ENCODE assay signal across 11 cellular contexts in genomic region chr19:13012390-13012689, GRCh38. TPM values are rescaled to one million over a fixed set of nuclear protein-coding genes. Genes with fewer than 3 reads are reported as not detected.
DNase-seq lines count a peak whose midpoint lies in the region; ATAC-seq, FAIRE-seq and TF ChIP-seq lines count a peak whose summit lies in the region.
"Had no signal": no experiment of that assay in that cellular context is flagged by ENCODE, and none has a peak within 500 bp of the region (broad histone marks: within the 10 kb centered on the region; RNA-seq: fewer than 3 reads in every experiment).

No MANE protein-coding gene starts in this region.

- H4K20me1 ChIP-seq in GM12878 (ENCODE audit: control insufficient read depth, insufficient read depth) = no peaks in the 10 kb centered on the region

- no peak for FAIRE-seq in GM12878 (lab: Jason Lieb, UNC)

- H3K27me3 Mint-ChIP-seq in activated T-cell treated with anti-CD3 and anti-CD28 coated beads, Interleukin-2, amount 50 U/mL, for 4 hours (ENCODE audit: low read depth) = peaks cover 75% of the 10 kb centered on the region
- H3K27me3 Mint-ChIP-seq in memory B cell = peaks cover 52% of the 10 kb centered on the region

- no peaks in the 10 kb centered on the region for H3K79me2 ChIP-seq in GM12878 (ENCODE audit: control insufficient read depth, insufficient read depth, low read length)

- ATAC-seq in activated T-cell treated with anti-CD3 and anti-CD28 coated beads, Interleukin-2, amount 50 U/mL, for 4 hours = no peak
- ATAC-seq in GM12878 (no peak), memory B cell (ENCODE audit: low read depth) (no peak), HG03378 (IDR thresholded peaks at IDR 0.05; ENCODE audit: unreplicated experiment) (no peak)

- DNase-seq in activated T-cell treated with anti-CD3 and anti-CD28 coated beads, Interleukin-2, amount 50 U/mL, for 4 hours = no peak
- DNase-seq in activated T-cell treated with anti-CD3 and anti-CD28 coated beads, Interleukin-2, amount 50 U/mL, for 48 hours = no peak
- no peak for DNase-seq in GM12878 (ENCODE audit: low read depth, low spot score)
- DNase-seq in memory B cell (ENCODE audit: low spot score in 2 of 2) = no peak
- DNase-seq in tibial nerve (ENCODE audit: low spot score in 2 of 2) = no peak
- no peak for DNase-seq in MV-4-11 (lab: John Stamatoyannopoulos, UW)
- no peak for DNase-seq in NCI-H1105 treated with DMSO at 0.1 percent for 48 hours (lab: John Stamatoyannopoulos, UW)
- DNase-seq: activated gamma-delta T cell, NCI-H1694, SK-N-SH had no signal

- H3K27ac Mint-ChIP-seq in memory B cell = peak overlapping the region; percentile 83

- peak overlapping the region; percentile 83 for H3K4me3 Mint-ChIP-seq in activated T-cell treated with anti-CD3 and anti-CD28 coated beads, Interleukin-2, amount 50 U/mL, for 4 hours
- H3K4me3 Mint-ChIP-seq in memory B cell = peak overlapping the region; percentile 85

- H3K9me3 Mint-ChIP-seq in activated T-cell treated with anti-CD3 and anti-CD28 coated beads, Interleukin-2, amount 50 U/mL, for 4 hours = no peaks in the 10 kb centered on the region
- no peaks in the 10 kb centered on the region for H3K9me3 Mint-ChIP-seq in memory B cell

- no TSS peak for BruUV-seq in GM12878 (replicated peaks; lab: Mats Ljungman, UMichigan)

- intact Hi-C loops in GM12878 (cut with micrococcal nuclease; ENCODE audit: unreplicated experiment) = no loop called here

- TF ChIP-seq EP300 in GM12878 (IDR thresholded peaks at IDR 0.05; ENCODE audit: borderline replicate concordance in 1 of 2, control insufficient read depth in 1 of 2, low read depth in 2 of 2, low read length in 2 of 2) (no peak), tibial nerve (IDR thresholded peaks at IDR 0.05) (no peak)

- no peak overlapping the region for H2AFZ ChIP-seq in GM12878 (ENCODE audit: control insufficient read depth, low read depth, low read length)

- H3K9me3 ChIP-seq in GM12878 (replicated peaks; ENCODE audit: control insufficient read depth, insufficient read depth, low read length) (no peaks in the 10 kb centered on the region), tibial nerve (no peaks in the 10 kb centered on the region)
- H3K9me3 ChIP-seq: SK-N-SH had no signal

- WGBS in GM12878 (ENCODE audit: insufficient coverage, insufficient replicate concordance, low lambda C conversion rate, missing lambda C conversion rate) = 52% methylated on average over 20 of the region's 23 CpGs
- WGBS in tibial nerve, 2 donors = 60% methylated on average over 3 to 20 of the region's 23 CpGs

- H3K4me1 ChIP-seq in GM12878 (ENCODE audit: control insufficient read depth, insufficient read depth, low read length) = peaks cover 6% of the 10 kb centered on the region; the same call in 1 of the 2 replicates
- peaks cover 0 to 100% (median 47%) of the 10 kb centered on the region in 4 donors for H3K4me1 ChIP-seq in tibial nerve

- TF ChIP-seq POLR2A in GM12878 (IDR thresholded peaks at IDR 0.05; ENCODE audit: low read depth, low read length) (no peak), tibial nerve (IDR thresholded peaks at IDR 0.05) (no peak)

- H3K27me3 ChIP-seq in GM12878 (replicated peaks in 1 of 2; ENCODE audit: control insufficient read depth in 2 of 2, insufficient read depth in 2 of 2, low read length in 1 of 2) (peaks cover 15 to 31% of the 10 kb centered on the region in 2 experiments), tibial nerve (peaks cover 0 to 11% of the 10 kb centered on the region in 2 donors)

- H3K9ac ChIP-seq in GM12878 (ENCODE audit: control insufficient read depth, insufficient read depth, low read length) = no peak overlapping the region
- H3K9ac ChIP-seq: SK-N-SH had no signal

- peak overlapping the region; percentile 25; the same call in 1 of the 2 replicates for H3K4me2 ChIP-seq in GM12878 (ENCODE audit: control insufficient read depth, insufficient read depth)
- H3K4me2 ChIP-seq: SK-N-SH had no signal

- POLR2A ChIA-PET in GM12878 (lab: Charles Lee) = no interaction called here

- RAD21 ChIA-PET in GM12878 (lab: Charles Lee; ENCODE audit: unreplicated experiment) = no interaction called here

- peaks cover 22% of the 10 kb centered on the region for H3K4me1 Mint-ChIP-seq in activated T-cell treated with anti-CD3 and anti-CD28 coated beads, Interleukin-2, amount 50 U/mL, for 4 hours (ENCODE audit: low read depth)
- H3K4me1 Mint-ChIP-seq in memory B cell = peaks cover 14% of the 10 kb centered on the region

- H3K4me3 ChIP-seq in GM12878 (no peak overlapping the region), tibial nerve (peak overlapping the region in 3 of 4 donors; percentile 43 to 50 (median 46))

- in situ Hi-C loops in GM12878 (cut with MboI) = no loop called here

- SMC1A ChIA-PET in GM12878 (lab: Charles Lee; ENCODE audit: uncharacterized antibody, unreplicated experiment) = no interaction called here

- H3K27ac ChIP-seq in GM12878 (ENCODE audit: control insufficient read depth, insufficient read depth) = no peak overlapping the region
- H3K27ac ChIP-seq in tibial nerve = peak overlapping the region; percentile 71 to 92 (median 80)

- TF ChIP-seq CTCF in GM12878 (IDR thresholded peaks at IDR 0.05 in 2 of 3, conservative IDR thresholded peaks at IDR 0.05 in 1 of 3; ENCODE audit: control insufficient read depth in 2 of 3, extremely low read depth in 1 of 3, insufficient read depth in 1 of 3, low read depth in 3 of 3, low read length in 3 of 3) (no peak), tibial nerve (IDR thresholded peaks at IDR 0.05) (no peak)

- H3K36me3 ChIP-seq in GM12878 (ENCODE audit: control insufficient read depth in 2 of 2, insufficient read depth in 2 of 2, low read length in 1 of 2) = no peaks in the 10 kb centered on the region
- peaks cover 0 to 4% (median 0%) of the 10 kb centered on the region in 3 donors for H3K36me3 ChIP-seq in tibial nerve

- no peak for TF ChIP-seq RAD21 in GM12878 (IDR thresholded peaks at IDR 0.05; ENCODE audit: insufficient read depth, low read depth, low read length)

- H3K36me3 Mint-ChIP-seq in activated T-cell treated with anti-CD3 and anti-CD28 coated beads, Interleukin-2, amount 50 U/mL, for 4 hours (ENCODE audit: insufficient read depth) = peaks cover 3% of the 10 kb centered on the region
- no peaks in the 10 kb centered on the region for H3K36me3 Mint-ChIP-seq in memory B cell

- CTCF ChIA-PET in GM12878 (lab: Yijun Ruan, JAX) = interaction anchor here (1.8 kb wide), 1 partner anchor 49 kb away, joined by 7 read pairs; no protein-coding TSS in a partner anchor

RNA-seq across cellular contexts. Expression of gene NFIX, which starts 17.1 kb away (rescaled TPM):
- total RNA-seq in activated T-cell treated with anti-CD3 and anti-CD28 coated beads, Interleukin-2, amount 50 U/mL, for 4 hours = 10 to 100 TPM; 11.1 to 20.4 (median 16.1) TPM
- 1.3 and 1.6 TPM in 2 replicates for total RNA-seq in GM12878 (2013; cell fraction: nucleolus; rRNA removed)
- total RNA-seq in GM12878 (2014; rRNA removed) (0.22 and 0.28 TPM in 2 replicates), GM12878 (2014; rRNA removed; fragmentation: Illumina TruSeq; extraction: Trizol) (0.13 and 0.18 TPM in 2 replicates), GM12878 (2021) (2.2 and 2.9 TPM in 2 replicates), tibial nerve (10 to 100 TPM; 39.8 to 55.8 (median 48.2) TPM)
- polyA plus RNA-seq in GM12878 (2011; ENCODE audit: low read depth) = not detected
- polyA plus RNA-seq in GM12878 (2011; rRNA removed) (0.19 and 0.88 TPM in 2 replicates), GM12878 (2014; fragmentation: Illumina TruSeq; extraction: Trizol) (0.22 and 0.28 TPM in 2 replicates), GM12878 (2014; fragmentation: Nextera tagmentation; extraction: Ambion mirVana) (under 1 TPM; 0.02 TPM), GM12878 (2014; rRNA removed) (0.32 and 0.94 TPM in 2 replicates), GM12878 (2016; fragmentation: Nextera tagmentation; extraction: Ambion mirVana) (under 1 TPM; 0.20 to 0.49 TPM)
- polyA plus RNA-seq in GM12878 (2011; cell fraction: cytosol; rRNA removed) = 0.49 and 0.70 TPM in 2 replicates
- 1.3 and 2.0 TPM in 2 replicates for polyA plus RNA-seq in GM12878 (2011; cell fraction: nucleus; rRNA removed)
- polyA plus RNA-seq in GM12878 (2012) = 0.41 and 0.57 TPM in 2 replicates
- 0.29 and 1.1 TPM in 2 replicates for polyA minus RNA-seq in GM12878 (2011; rRNA and poly(A)+ RNA removed)
- polyA minus RNA-seq in GM12878 (2011; cell fraction: cytosol; rRNA and poly(A)+ RNA removed) = 0.94 TPM in 1 of 2 replicates, not detected in the other
- 1.6 and 2.1 TPM in 2 replicates for polyA minus RNA-seq in GM12878 (2011; cell fraction: nucleus; rRNA and poly(A)+ RNA removed)

RNA-seq across cellular contexts. Expression of gene DAND5, which starts 43.0 kb away (rescaled TPM):
- total RNA-seq in activated T-cell treated with anti-CD3 and anti-CD28 coated beads, Interleukin-2, amount 50 U/mL, for 4 hours = not detected
- total RNA-seq in GM12878 (2013; cell fraction: nucleolus; rRNA removed) = 0.24 and 0.27 TPM in 2 replicates
- total RNA-seq in GM12878 (2014; rRNA removed) = 0.06 TPM in 1 of 2 replicates, not detected in the other
- total RNA-seq in GM12878 (2014; rRNA removed; fragmentation: Illumina TruSeq; extraction: Trizol) = not detected in 2 replicates
- 0.11 and 0.15 TPM in 2 replicates for total RNA-seq in GM12878 (2021)
- polyA plus RNA-seq in GM12878 (2011; ENCODE audit: low read depth) = not detected
- 0.04 TPM in 1 of 2 replicates, not detected in the other for polyA plus RNA-seq in GM12878 (2011; rRNA removed)
- 0.03 and 0.07 TPM in 2 replicates for polyA plus RNA-seq in GM12878 (2011; cell fraction: cytosol; rRNA removed)
- polyA plus RNA-seq in GM12878 (2011; cell fraction: nucleus; rRNA removed) = 0.06 and 0.18 TPM in 2 replicates
- 0.06 and 0.14 TPM in 2 replicates for polyA plus RNA-seq in GM12878 (2012)
- 0.10 TPM in 1 of 2 replicates, not detected in the other for polyA plus RNA-seq in GM12878 (2014; fragmentation: Illumina TruSeq; extraction: Trizol)
- under 1 TPM in 1 of 2 experiments, not detected in 1; 0.15 TPM for polyA plus RNA-seq in GM12878 (2014; fragmentation: Nextera tagmentation; extraction: Ambion mirVana)
- 0.12 TPM in 1 of 2 replicates, not detected in the other for polyA plus RNA-seq in GM12878 (2014; rRNA removed)
- under 1 TPM in 1 of 2 experiments, not detected in 1; 0.10 TPM for polyA plus RNA-seq in GM12878 (2016; fragmentation: Nextera tagmentation; extraction: Ambion mirVana)
- not detected in 2 replicates for polyA minus RNA-seq in GM12878 (2011; rRNA and poly(A)+ RNA removed)
- polyA minus RNA-seq in GM12878 (2011; cell fraction: cytosol; rRNA and poly(A)+ RNA removed) = not detected in 2 replicates
- not detected in 2 replicates for polyA minus RNA-seq in GM12878 (2011; cell fraction: nucleus; rRNA and poly(A)+ RNA removed)
- not detected for total RNA-seq in tibial nerve

RNA-seq across cellular contexts. Expression of gene GADD45GIP1, which starts 55.3 kb away (rescaled TPM):
- 10 to 100 TPM; 60.5 to 65.2 (median 61.8) TPM for total RNA-seq in activated T-cell treated with anti-CD3 and anti-CD28 coated beads, Interleukin-2, amount 50 U/mL, for 4 hours
- 4.0 and 4.6 TPM in 2 replicates for total RNA-seq in GM12878 (2013; cell fraction: nucleolus; rRNA removed)
- 37.6 and 56.4 TPM in 2 replicates for total RNA-seq in GM12878 (2014; rRNA removed)
- 17.6 and 19.2 TPM in 2 replicates for total RNA-seq in GM12878 (2014; rRNA removed; fragmentation: Illumina TruSeq; extraction: Trizol)
- total RNA-seq in GM12878 (2021) = 35.0 and 35.4 TPM in 2 replicates
- polyA plus RNA-seq in GM12878 (2011; ENCODE audit: low read depth) = 6.0 TPM
- 17.7 and 25.3 TPM in 2 replicates for polyA plus RNA-seq in GM12878 (2011; rRNA removed)
- 30.0 and 57.0 TPM in 2 replicates for polyA plus RNA-seq in GM12878 (2011; cell fraction: cytosol; rRNA removed)
- 19.1 and 26.2 TPM in 2 replicates for polyA plus RNA-seq in GM12878 (2011; cell fraction: nucleus; rRNA removed)
- 22.5 and 26.2 TPM in 2 replicates for polyA plus RNA-seq in GM12878 (2012)
- 1.00 and 6.4 TPM in 2 replicates for polyA plus RNA-seq in GM12878 (2014; fragmentation: Illumina TruSeq; extraction: Trizol)
- polyA plus RNA-seq in GM12878 (2014; fragmentation: Nextera tagmentation; extraction: Ambion mirVana) = 10 to 100 TPM in 1 of 2 experiments, 1 to 10 TPM in 1; 5.1 to 13.4 TPM
- 58.1 and 68.0 TPM in 2 replicates for polyA plus RNA-seq in GM12878 (2014; rRNA removed)
- polyA plus RNA-seq in GM12878 (2016; fragmentation: Nextera tagmentation; extraction: Ambion mirVana) = 100 to 1,000 TPM; 124 to 136 TPM
- 2.2 and 6.9 TPM in 2 replicates for polyA minus RNA-seq in GM12878 (2011; rRNA and poly(A)+ RNA removed)
- polyA minus RNA-seq in GM12878 (2011; cell fraction: cytosol; rRNA and poly(A)+ RNA removed) = 6.0 and 7.7 TPM in 2 replicates
- polyA minus RNA-seq in GM12878 (2011; cell fraction: nucleus; rRNA and poly(A)+ RNA removed) = 3.3 and 4.9 TPM in 2 replicates
- total RNA-seq in tibial nerve = 10 to 100 TPM; 41.4 to 68.8 (median 53.5) TPM
